27 cellular contexts compared by ENCODE assay signal in genomic region chr4:7808181-7808580, GRCh38.
DNase-seq lines count a peak whose midpoint lies in the region; ATAC-seq, FAIRE-seq and TF ChIP-seq lines count a peak whose summit lies in the region.
"Had no signal": no experiment of that assay in that cellular context is flagged by ENCODE, and none has a peak within 500 bp of the region (broad histone marks: within the 10 kb centered on the region; RNA-seq: fewer than 3 reads in every experiment).

No MANE protein-coding gene starts in this region.

- in situ Hi-C loops in K562 (cut with MboI) (no loop called here), brain microvascular endothelial cell (cut with HindIII; ENCODE audit: low pct_ligation_motif_present, low sequenced_read_pairs) (no loop called here)

- no peak overlapping the region for H3K4me2 ChIP-seq in K562 (ENCODE audit: insufficient read depth, low read length)

- H3K9me3 ChIP-seq in Caco-2 (no peaks in the 10 kb centered on the region), K562 (replicated peaks; ENCODE audit: control insufficient read depth, insufficient read depth, low read depth, low read length) (no peaks in the 10 kb centered on the region), right cardiac atrium (ENCODE audit: control insufficient read depth, low read length) (no peaks in the 10 kb centered on the region), stomach (no peaks in the 10 kb centered on the region)
- H3K9me3 ChIP-seq: psoas muscle, upper lobe of left lung had no signal

- no peaks in the 10 kb centered on the region for H3K27me3 ChIP-seq in Caco-2 (replicated peaks; ENCODE audit: control insufficient read depth, insufficient read depth, low read length)
- H3K27me3 ChIP-seq in K562 (ENCODE audit: control insufficient read depth in 2 of 2, insufficient read depth in 2 of 2, low read length in 2 of 2): peaks cover 42 to 75% of the 10 kb centered on the region in 2 experiments
- no peaks in the 10 kb centered on the region for H3K27me3 ChIP-seq in right cardiac atrium (ENCODE audit: control insufficient read depth, insufficient read depth)
- no peaks in the 10 kb centered on the region for H3K27me3 ChIP-seq in stomach
- no peaks in the 10 kb centered on the region for H3K27me3 ChIP-seq in brain microvascular endothelial cell (replicated peaks)
- H3K27me3 ChIP-seq: MG63, upper lobe of left lung had no signal

- no peaks in the 10 kb centered on the region for H3K79me2 ChIP-seq in K562 (ENCODE audit: control insufficient read depth, insufficient read depth, low read length)

- H3K27ac Mint-ChIP-seq in Caco-2 (ENCODE audit: unreplicated experiment): peak overlapping the region; percentile 79
- H3K27ac Mint-ChIP-seq: activated T-helper 2 cell treated with anti-CD3 and anti-CD28 coated beads, Interferon-gamma antibody, Interleukin-2, Interleukin-4, amounts not matched to agents 10 μg/mL and 5 μg/mL and 100 μg/mL, durations not matched to agents 14 hours and 24 hours and 36 hours had no signal

- H3K4me1 Mint-ChIP-seq in Caco-2 (ENCODE audit: low read depth, unreplicated experiment): peaks cover 37% of the 10 kb centered on the region

- TF ChIP-seq POLR2A in K562 (conservative IDR thresholded peaks at IDR 0.05) (no peak), stomach (IDR thresholded peaks at IDR 0.05) (no peak)

- WGBS in K562 (ENCODE audit: insufficient coverage, low coverage, missing lambda C conversion rate): 5% methylated on average over 8 of the region's 8 CpGs
- WGBS in right cardiac atrium: 95% methylated on average over 8 of the region's 8 CpGs
- 92 to 99% (median 96%) methylated on average over 8 of the region's 8 CpGs for WGBS in stomach, 5 donors

- POLR2A ChIA-PET in Caco-2 (lab: Charles Lee) (no interaction called here), K562 (lab: Yijun Ruan, JAX) (interaction anchor here (0.7 to 1.3 kb wide), 2 partner anchors 30 to 41 kb away, joined by 3 read pairs; no protein-coding TSS in a partner anchor)

- BruUV-seq in Caco-2 (replicated peaks; lab: Mats Ljungman, UMichigan) (no TSS peak), K562 (replicated peaks; lab: Mats Ljungman, UMichigan) (no TSS peak)

- intact Hi-C loops in Caco-2 (cut with micrococcal nuclease; ENCODE audit: unreplicated experiment): no loop called here
- intact Hi-C loops in K562 (cut with micrococcal nuclease): loop anchor here (10.0 kb wide), 1 partner anchor 613 kb away; the partner anchor contains the start of gene SORCS2
- intact Hi-C loops in right cardiac atrium (cut with DNase I): loop anchor here in 2 of 4 donors (5.0 to 10.0 kb wide), 3 partner anchors 34 to 127 kb away; partner anchors contain the start of gene AFAP1 (in 2 of the 2)
- intact Hi-C loops in stomach (cut with DNase I; ENCODE audit: low total_unique reads): no loop called here

- H3K9me1 ChIP-seq in K562 (ENCODE audit: control insufficient read depth, insufficient read depth, low read length): no peaks in the 10 kb centered on the region

- H2AFZ ChIP-seq in K562 (ENCODE audit: low read depth, low read length): no peak overlapping the region

- no peak for TF ChIP-seq EP300 in K562 (IDR thresholded peaks at IDR 0.05; ENCODE audit: low read length)
- TF ChIP-seq EP300 in stomach (IDR thresholded peaks at IDR 0.05): no peak

- peaks cover 4% of the 10 kb centered on the region; the same call in 1 of the 2 replicates for H4K20me1 ChIP-seq in K562 (replicated peaks; ENCODE audit: control insufficient read depth, insufficient read depth, low read length)

- DNase-seq in Caco-2 (no peak), K562 (ENCODE audit: extremely low read depth in 1 of 4, low spot score in 3 of 4) (no peak), right cardiac atrium (no peak), stomach (no peak), brain microvascular endothelial cell (no peak), NCI-H2227 (lab: John Stamatoyannopoulos, UW; ENCODE audit: unreplicated experiment) (no peak), DMS 273 (lab: John Stamatoyannopoulos, UW; ENCODE audit: unreplicated experiment) (no peak)
- DNase-seq: activated CD4-positive, alpha-beta T cell treated with anti-CD3 and anti-CD28 coated beads, Interleukin-2, amount 50 U/mL, for 4 hours; activated CD8-positive, alpha-beta memory T cell treated with anti-CD3 and anti-CD28 coated beads, Interleukin-2, amount 50 U/mL, for 4 hours; activated naive CD8-positive, alpha-beta T cell treated with anti-CD3 and anti-CD28 coated beads for 36 hours; effector memory CD4-positive, alpha-beta T cell; NCI-H1436; NCI-H2171; NCI-H524 treated with DMSO at 0.1 percent for 48 hours; psoas muscle; stimulated activated CD4-positive, alpha-beta T cell treated with anti-CD3 and anti-CD28 coated beads, Interleukin-4, amount 100 ng/mL, for 1 hour; stimulated activated naive CD4-positive, alpha-beta T cell treated with Interleukin-2 at 50 U/mL for 16 hours; upper lobe of left lung had no signal

- TF ChIP-seq CTCF in Caco-2 (IDR thresholded peaks at IDR 0.05; ENCODE audit: insufficient read depth in 1 of 2, low read depth in 1 of 2, low read length in 1 of 2, severe bottlenecking in 1 of 2, unreplicated experiment in 1 of 2) (no peak), K562 (IDR thresholded peaks at IDR 0.05 in 2 of 3, conservative IDR thresholded peaks at IDR 0.05 in 1 of 3; ENCODE audit: insufficient read depth in 2 of 3, low read depth in 1 of 3, low read length in 3 of 3) (no peak), stomach (IDR thresholded peaks at IDR 0.05) (no peak), brain microvascular endothelial cell (IDR thresholded peaks at IDR 0.05; ENCODE audit: low read depth, low read length, missing control alignments) (no peak)

- H3K9me3 Mint-ChIP-seq in Caco-2 (ENCODE audit: unreplicated experiment): no peaks in the 10 kb centered on the region
- H3K9me3 Mint-ChIP-seq: activated naive CD8-positive, alpha-beta T cell treated with anti-CD3 and anti-CD28 coated beads for 36 hours; neural crest cell; WTC11 had no signal

- H3K36me3 ChIP-seq in Caco-2 (ENCODE audit: control insufficient read depth, insufficient read depth, low read length): no peaks in the 10 kb centered on the region; the same call in 1 of the 2 replicates
- H3K36me3 ChIP-seq in K562 (ENCODE audit: control insufficient read depth, insufficient read depth, low read length): no peaks in the 10 kb centered on the region
- peaks cover 0 to 17% (median 0%) of the 10 kb centered on the region in 4 donors for H3K36me3 ChIP-seq in stomach
- H3K36me3 ChIP-seq in brain microvascular endothelial cell (replicated peaks): peaks cover 66% of the 10 kb centered on the region

- ATAC-seq in K562 (no peak), right cardiac atrium (no peak), HG03159 (IDR thresholded peaks at IDR 0.05; ENCODE audit: unreplicated experiment) (no peak)
- ATAC-seq: left lobe of liver, SK-N-SH treated with all-trans-retinoic acid at 6 μM for 48 hours, WTC11 had no signal

- H3K4me1 ChIP-seq in Caco-2: peaks cover 30% of the 10 kb centered on the region
- H3K4me1 ChIP-seq in K562 (replicated peaks in 1 of 2; ENCODE audit: control insufficient read depth in 2 of 2, insufficient read depth in 2 of 2, low read length in 2 of 2): no peaks in the 10 kb centered on the region; a peak in 2 of 5 replicates
- peaks cover 26% of the 10 kb centered on the region for H3K4me1 ChIP-seq in right cardiac atrium (ENCODE audit: control insufficient read depth, insufficient read depth, low read length)
- peaks cover 52 to 96% (median 71%) of the 10 kb centered on the region in 4 donors for H3K4me1 ChIP-seq in stomach

- H3K4me3 Mint-ChIP-seq in Caco-2 (ENCODE audit: unreplicated experiment): no peak overlapping the region
- H3K4me3 Mint-ChIP-seq: activated naive CD8-positive, alpha-beta T cell treated with anti-CD3 and anti-CD28 coated beads for 36 hours; neural crest cell; WTC11 had no signal

- no peak for TF ChIP-seq RAD21 in K562 (CRISPR knock-in tag; conservative IDR thresholded peaks at IDR 0.05 in 1 of 2, IDR thresholded peaks at IDR 0.05 in 1 of 2)

- CTCF ChIA-PET in Caco-2 (lab: Charles Lee) (no interaction called here), K562 (lab: Yijun Ruan, JAX; ENCODE audit: low intra/inter-chr PET ratio) (no interaction called here)

- no peak overlapping the region for H3K9ac ChIP-seq in K562 (ENCODE audit: insufficient read depth in 1 of 2, low read depth in 2 of 2, low read length in 2 of 2)

- FAIRE-seq in K562 (lab: Jason Lieb, UNC): no peak
- FAIRE-seq: D721Med had no signal

- H3K27ac ChIP-seq in K562 (ENCODE audit: extremely low read depth, low read depth, low read length): no peak overlapping the region
- peak overlapping the region; percentile 90 for H3K27ac ChIP-seq in right cardiac atrium (ENCODE audit: low read length)
- peak overlapping the region in 4 of 5 donors; percentile 82 to 87 (median 87) for H3K27ac ChIP-seq in stomach
- H3K27ac ChIP-seq in brain microvascular endothelial cell: no peak overlapping the region
- H3K27ac ChIP-seq: C4-2B had no signal

- H3K4me3 ChIP-seq in Caco-2 (ENCODE audit: low read depth, low read length) (no peak overlapping the region), K562 (no peak overlapping the region), right cardiac atrium (ENCODE audit: low read length) (no peak overlapping the region), stomach (no peak overlapping the region), brain microvascular endothelial cell (ENCODE audit: low read depth, low read length) (no peak overlapping the region)
- H3K4me3 ChIP-seq: MG63, psoas muscle, upper lobe of left lung had no signal

- H3K27me3 Mint-ChIP-seq in Caco-2 (ENCODE audit: insufficient read depth, unreplicated experiment): no peaks in the 10 kb centered on the region
- H3K27me3 Mint-ChIP-seq: activated naive CD8-positive, alpha-beta T cell treated with anti-CD3 and anti-CD28 coated beads for 36 hours had no signal

- peaks cover 50% of the 10 kb centered on the region for H3K36me3 Mint-ChIP-seq in Caco-2 (ENCODE audit: insufficient read depth, unreplicated experiment)

TF ChIP-seq in K562, 482 proteins besides CTCF, POLR2A, EP300 and RAD21 (continues in another document):
- no peak for TF ChIP-seq E2F5 (CRISPR knock-in tag; IDR thresholded peaks at IDR 0.05)
- TF ChIP-seq TEAD4 (IDR thresholded peaks at IDR 0.05; ENCODE audit: low read length): peak; percentile 47; the same call in 1 of the 2 replicates
- no peak for TF ChIP-seq TEAD4 (CRISPR knock-in tag; IDR thresholded peaks at IDR 0.05; ENCODE audit: borderline replicate concordance)
- TF ChIP-seq SNIP1 (IDR thresholded peaks at IDR 0.05; ENCODE audit: low read depth): no peak
- TF ChIP-seq TAL1 (IDR thresholded peaks at IDR 0.05): peak; percentile 19; the same call in 1 of the 2 replicates

Comparison
In these comparisons a context has a peak if more than half of its experiments do, and no peak if none do; other contexts are left out.
1. H3K27ac ChIP-seq: peak in right cardiac atrium (single experiment) and stomach (4 of 5); none in K562 (single experiment) and brain microvascular endothelial cell (single experiment).